Comparison of ENCODE assay signal across 1 cellular context in genomic region chr6:83067448-83068413, GRCh38.
A peak's percentile ranks its signal among the peaks of the same experiment; 100 is the strongest.
TF ChIP-seq lines count a peak whose summit lies in the region.

A gene with protein sequence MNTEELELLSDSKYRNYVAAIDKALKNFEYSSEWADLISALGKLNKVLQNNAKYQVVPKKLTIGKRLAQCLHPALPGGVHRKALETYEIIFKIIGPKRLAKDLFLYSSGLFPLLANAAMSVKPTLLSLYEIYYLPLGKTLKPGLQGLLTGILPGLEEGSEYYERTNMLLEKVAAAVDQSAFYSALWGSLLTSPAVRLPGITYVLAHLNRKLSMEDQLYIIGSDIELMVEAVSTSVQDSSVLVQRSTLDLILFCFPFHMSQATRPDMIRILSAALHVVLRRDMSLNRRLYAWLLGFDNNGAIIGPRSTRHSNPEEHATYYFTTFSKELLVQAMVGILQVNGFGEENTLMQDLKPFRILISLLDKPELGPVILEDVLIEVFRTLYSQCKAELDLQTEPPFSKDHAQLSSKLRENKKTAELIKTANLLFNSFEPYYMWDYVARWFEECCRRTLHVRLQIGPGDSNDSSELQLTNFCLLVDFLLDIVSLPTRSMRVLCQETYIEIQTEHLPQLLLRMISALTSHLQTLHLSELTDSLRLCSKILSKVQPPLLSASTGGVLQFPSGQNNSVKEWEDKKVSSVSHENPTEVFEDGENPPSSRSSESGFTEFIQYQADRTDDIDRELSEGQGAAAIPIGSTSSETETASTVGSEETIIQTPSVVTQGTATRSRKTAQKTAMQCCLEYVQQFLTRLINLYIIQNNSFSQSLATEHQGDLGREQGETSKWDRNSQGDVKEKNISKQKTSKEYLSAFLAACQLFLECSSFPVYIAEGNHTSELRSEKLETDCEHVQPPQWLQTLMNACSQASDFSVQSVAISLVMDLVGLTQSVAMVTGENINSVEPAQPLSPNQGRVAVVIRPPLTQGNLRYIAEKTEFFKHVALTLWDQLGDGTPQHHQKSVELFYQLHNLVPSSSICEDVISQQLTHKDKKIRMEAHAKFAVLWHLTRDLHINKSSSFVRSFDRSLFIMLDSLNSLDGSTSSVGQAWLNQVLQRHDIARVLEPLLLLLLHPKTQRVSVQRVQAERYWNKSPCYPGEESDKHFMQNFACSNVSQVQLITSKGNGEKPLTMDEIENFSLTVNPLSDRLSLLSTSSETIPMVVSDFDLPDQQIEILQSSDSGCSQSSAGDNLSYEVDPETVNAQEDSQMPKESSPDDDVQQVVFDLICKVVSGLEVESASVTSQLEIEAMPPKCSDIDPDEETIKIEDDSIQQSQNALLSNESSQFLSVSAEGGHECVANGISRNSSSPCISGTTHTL (N-terminal part only) (plus strand): TSS chr6:83067671. CDS start chr6:83096978, 29,307 bp downstream.

TF ChIP-seq in H1, 55 proteins besides CTCF, POLR2A, EP300 and RAD21:
- TF ChIP-seq HDAC2 (IDR thresholded peaks at IDR 0.05; ENCODE audit: borderline replicate concordance in 1 of 2, low read depth in 2 of 2, low read length in 2 of 2), result peak; percentile 60 to 96; a peak in 2 of 4 replicates
- TF ChIP-seq ASH2L (IDR thresholded peaks at IDR 0.05; ENCODE audit: low read length), result peak; percentile 94
- no peak for TF ChIP-seq NANOG (IDR thresholded peaks at IDR 0.05; ENCODE audit: insufficient read depth, low read depth, low read length, poor library complexity, severe bottlenecking)
- TF ChIP-seq, protein P1, sequence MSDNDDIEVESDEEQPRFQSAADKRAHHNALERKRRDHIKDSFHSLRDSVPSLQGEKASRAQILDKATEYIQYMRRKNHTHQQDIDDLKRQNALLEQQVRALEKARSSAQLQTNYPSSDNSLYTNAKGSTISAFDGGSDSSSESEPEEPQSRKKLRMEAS (IDR thresholded peaks at IDR 0.05), result peak; percentile 81
- peak in 1 of 2 experiments; percentile 97; a peak in 2 of 4 replicates for TF ChIP-seq SIN3A (conservative IDR thresholded peaks at IDR 0.05 in 1 of 2, IDR thresholded peaks at IDR 0.05 in 1 of 2; ENCODE audit: low read depth in 1 of 2, low read length in 2 of 2)
- peak; percentile 90 for TF ChIP-seq YY1 (IDR thresholded peaks at IDR 0.05; ENCODE audit: low read depth, low read length)
- no peak for TF ChIP-seq KDM5A (IDR thresholded peaks at IDR 0.05; ENCODE audit: low read length)
- 0 out of 2 replicates have a peak, but pooled peaks have one; percentile 24 for TF ChIP-seq SP1 (IDR thresholded peaks at IDR 0.05; ENCODE audit: low read depth, low read length)
- TF ChIP-seq TAF1 (IDR thresholded peaks at IDR 0.05; ENCODE audit: low read depth, low read length), result peak; percentile 79
- peak; percentile 40 for TF ChIP-seq E2F6 (IDR thresholded peaks at IDR 0.05)
- no peak for TF ChIP-seq JUN (IDR thresholded peaks at IDR 0.05; ENCODE audit: low read depth, low read length)
- no peak for TF ChIP-seq RNF2 (IDR thresholded peaks at IDR 0.05; ENCODE audit: borderline replicate concordance, low read depth, low read length, missing control alignments, poor library complexity, severe bottlenecking)
- TF ChIP-seq POLR2AphosphoS5 (IDR thresholded peaks at IDR 0.05; ENCODE audit: low read depth, low read length), result peak; percentile 91
- TF ChIP-seq TBP (IDR thresholded peaks at IDR 0.05; ENCODE audit: low read depth, low read length), result peak; percentile 66
- no peak for TF ChIP-seq BRCA1 (IDR thresholded peaks at IDR 0.05; ENCODE audit: low read depth, low read length)
- peak; percentile 97 for TF ChIP-seq EGR1 (IDR thresholded peaks at IDR 0.05; ENCODE audit: borderline replicate concordance, low read depth, low read length)
- peak; percentile 40 for TF ChIP-seq TAF7 (optimal IDR thresholded peaks at IDR 0.05; ENCODE audit: borderline replicate concordance, low read depth, low read length)
- peak; percentile 45 for TF ChIP-seq KDM4A (IDR thresholded peaks at IDR 0.05; ENCODE audit: low read depth, low read length, severe bottlenecking)
- peak; percentile 68 for TF ChIP-seq CREB1 (IDR thresholded peaks at IDR 0.05)
- no peak for TF ChIP-seq POU5F1 (IDR thresholded peaks at IDR 0.05; ENCODE audit: low read depth, low read length)
- peak; percentile 90 for TF ChIP-seq RBBP5 (IDR thresholded peaks at IDR 0.05; ENCODE audit: borderline replicate concordance, low read depth, low read length)
- 0 out of 2 replicates have a peak, but pooled peaks have one; percentile 68 for TF ChIP-seq TCF12 (IDR thresholded peaks at IDR 0.05; ENCODE audit: low read depth, low read length)
- TF ChIP-seq MAFK (IDR thresholded peaks at IDR 0.05; ENCODE audit: low read depth, low read length), result 0 out of 2 replicates have a peak, but pooled peaks have one; percentile 1
- TF ChIP-seq USF2 (IDR thresholded peaks at IDR 0.05; ENCODE audit: low read length), result 0 out of 2 replicates have a peak, but pooled peaks have one; percentile 9
